Comparison of ENCODE assay signal across 1 cellular context in genomic region chr1:206770531-206771352, GRCh38.
TF ChIP-seq lines count a peak whose summit lies in the region.

TSS of gene IL19 (plus strand) at chr1:206770773. CDS start at chr1:206836663, 65,890 bp downstream.

TF ChIP-seq in GM12878, 131 proteins besides CTCF, POLR2A, EP300 and RAD21 (continued from another document):
- TF ChIP-seq PKNOX1 (IDR thresholded peaks at IDR 0.05) (no peak), MYC (IDR thresholded peaks at IDR 0.05; ENCODE audit: insufficient read depth, insufficient read length, insufficient replicate concordance, low read length, severe bottlenecking) (no peak), MEF2B (IDR thresholded peaks at IDR 0.05; ENCODE audit: partially characterized antibody, poor library complexity, severe bottlenecking) (peak; percentile 57), BACH1 (IDR thresholded peaks at IDR 0.05; ENCODE audit: borderline replicate concordance) (no peak), KLF5 (IDR thresholded peaks at IDR 0.05; ENCODE audit: partially characterized antibody) (no peak), MTA2 (IDR thresholded peaks at IDR 0.05; ENCODE audit: low read depth) (no peak), NBN (IDR thresholded peaks at IDR 0.05) (0 out of 2 replicates have a peak, but pooled peaks have one; percentile 58), EGR1 (IDR thresholded peaks at IDR 0.05; ENCODE audit: borderline replicate concordance in 1 of 2, low read depth in 2 of 2, low read length in 2 of 2) (no peak), ZNF622 (IDR thresholded peaks at IDR 0.05) (no peak), CEBPZ (IDR thresholded peaks at IDR 0.05; ENCODE audit: low read depth, low read length) (no peak), CHD1 (IDR thresholded peaks at IDR 0.05; ENCODE audit: low read depth, low read length) (no peak), NRF1 (conservative IDR thresholded peaks at IDR 0.05; ENCODE audit: low read depth, low read length) (no peak), CBX3 (IDR thresholded peaks at IDR 0.05; ENCODE audit: borderline replicate concordance, low read depth) (no peak), NFYA (IDR thresholded peaks at IDR 0.05; ENCODE audit: borderline replicate concordance, low read depth, low read length) (no peak), BRCA1 (IDR thresholded peaks at IDR 0.05; ENCODE audit: low read depth, low read length) (no peak), WRNIP1 (IDR thresholded peaks at IDR 0.05; ENCODE audit: borderline replicate concordance, low read depth, low read length) (no peak), BHLHE40 (IDR thresholded peaks at IDR 0.05; ENCODE audit: borderline replicate concordance in 1 of 2, low read depth in 2 of 2, low read length in 1 of 2) (peak in 1 of 2 experiments; percentile 37; a peak in 1 of 4 replicates), SREBF1 (IDR thresholded peaks at IDR 0.05; ENCODE audit: low read length) (no peak), RELA (IDR thresholded peaks at IDR 0.05; ENCODE audit: borderline replicate concordance, partially characterized antibody) (no peak), IKZF2 (IDR thresholded peaks at IDR 0.05) (peak; percentile 3 to 59), NFXL1 (IDR thresholded peaks at IDR 0.05; ENCODE audit: borderline replicate concordance) (no peak), SPI1 (IDR thresholded peaks at IDR 0.05; ENCODE audit: borderline replicate concordance, insufficient read depth, low read depth, low read length) (peak; percentile 79), ETV6 (conservative IDR thresholded peaks at IDR 0.05 in 1 of 2, IDR thresholded peaks at IDR 0.05 in 1 of 2; ENCODE audit: borderline replicate concordance in 1 of 2, low read depth in 1 of 2) (no peak), SIN3A (IDR thresholded peaks at IDR 0.05; ENCODE audit: low read depth, low read length) (no peak), RFX5 (IDR thresholded peaks at IDR 0.05; ENCODE audit: low read depth, low read length) (no peak), ZNF207 (IDR thresholded peaks at IDR 0.05; ENCODE audit: borderline replicate concordance) (0 out of 2 replicates have a peak, but pooled peaks have one; percentile 6), YY1 (IDR thresholded peaks at IDR 0.05; ENCODE audit: low read depth, low read length) (no peak), TARDBP (IDR thresholded peaks at IDR 0.05; ENCODE audit: borderline replicate concordance) (no peak), TBL1XR1 (IDR thresholded peaks at IDR 0.05; ENCODE audit: low read depth, low read length) (no peak), GATAD2B (conservative IDR thresholded peaks at IDR 0.05; ENCODE audit: low read depth) (no peak), CHD4 (IDR thresholded peaks at IDR 0.05) (no peak)
- TF ChIP-seq, protein P1, sequence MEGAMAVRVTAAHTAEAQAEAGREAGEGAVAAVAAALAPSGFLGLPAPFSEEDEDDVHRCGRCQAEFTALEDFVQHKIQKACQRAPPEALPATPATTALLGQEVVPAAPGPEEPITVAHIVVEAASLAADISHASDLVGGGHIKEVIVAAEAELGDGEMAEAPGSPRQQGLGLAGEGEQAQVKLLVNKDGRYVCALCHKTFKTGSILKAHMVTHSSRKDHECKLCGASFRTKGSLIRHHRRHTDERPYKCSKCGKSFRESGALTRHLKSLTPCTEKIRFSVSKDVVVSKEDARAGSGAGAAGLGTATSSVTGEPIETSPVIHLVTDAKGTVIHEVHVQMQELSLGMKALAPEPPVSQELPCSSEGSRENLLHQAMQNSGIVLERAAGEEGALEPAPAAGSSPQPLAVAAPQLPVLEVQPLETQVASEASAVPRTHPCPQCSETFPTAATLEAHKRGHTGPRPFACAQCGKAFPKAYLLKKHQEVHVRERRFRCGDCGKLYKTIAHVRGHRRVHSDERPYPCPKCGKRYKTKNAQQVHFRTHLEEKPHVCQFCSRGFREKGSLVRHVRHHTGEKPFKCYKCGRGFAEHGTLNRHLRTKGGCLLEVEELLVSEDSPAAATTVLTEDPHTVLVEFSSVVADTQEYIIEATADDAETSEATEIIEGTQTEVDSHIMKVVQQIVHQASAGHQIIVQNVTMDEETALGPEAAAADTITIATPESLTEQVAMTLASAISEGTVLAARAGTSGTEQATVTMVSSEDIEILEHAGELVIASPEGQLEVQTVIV (IDR thresholded peaks at IDR 0.05; ENCODE audit: borderline replicate concordance, partially characterized antibody): no peak
- TF ChIP-seq, protein P2, sequence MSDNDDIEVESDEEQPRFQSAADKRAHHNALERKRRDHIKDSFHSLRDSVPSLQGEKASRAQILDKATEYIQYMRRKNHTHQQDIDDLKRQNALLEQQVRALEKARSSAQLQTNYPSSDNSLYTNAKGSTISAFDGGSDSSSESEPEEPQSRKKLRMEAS (IDR thresholded peaks at IDR 0.05; ENCODE audit: low read depth, low read length): no peak
- TF ChIP-seq, protein P3, sequence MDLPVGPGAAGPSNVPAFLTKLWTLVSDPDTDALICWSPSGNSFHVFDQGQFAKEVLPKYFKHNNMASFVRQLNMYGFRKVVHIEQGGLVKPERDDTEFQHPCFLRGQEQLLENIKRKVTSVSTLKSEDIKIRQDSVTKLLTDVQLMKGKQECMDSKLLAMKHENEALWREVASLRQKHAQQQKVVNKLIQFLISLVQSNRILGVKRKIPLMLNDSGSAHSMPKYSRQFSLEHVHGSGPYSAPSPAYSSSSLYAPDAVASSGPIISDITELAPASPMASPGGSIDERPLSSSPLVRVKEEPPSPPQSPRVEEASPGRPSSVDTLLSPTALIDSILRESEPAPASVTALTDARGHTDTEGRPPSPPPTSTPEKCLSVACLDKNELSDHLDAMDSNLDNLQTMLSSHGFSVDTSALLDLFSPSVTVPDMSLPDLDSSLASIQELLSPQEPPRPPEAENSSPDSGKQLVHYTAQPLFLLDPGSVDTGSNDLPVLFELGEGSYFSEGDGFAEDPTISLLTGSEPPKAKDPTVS (IDR thresholded peaks at IDR 0.05; ENCODE audit: low read depth, low read length): no peak
- TF ChIP-seq, protein P4, sequence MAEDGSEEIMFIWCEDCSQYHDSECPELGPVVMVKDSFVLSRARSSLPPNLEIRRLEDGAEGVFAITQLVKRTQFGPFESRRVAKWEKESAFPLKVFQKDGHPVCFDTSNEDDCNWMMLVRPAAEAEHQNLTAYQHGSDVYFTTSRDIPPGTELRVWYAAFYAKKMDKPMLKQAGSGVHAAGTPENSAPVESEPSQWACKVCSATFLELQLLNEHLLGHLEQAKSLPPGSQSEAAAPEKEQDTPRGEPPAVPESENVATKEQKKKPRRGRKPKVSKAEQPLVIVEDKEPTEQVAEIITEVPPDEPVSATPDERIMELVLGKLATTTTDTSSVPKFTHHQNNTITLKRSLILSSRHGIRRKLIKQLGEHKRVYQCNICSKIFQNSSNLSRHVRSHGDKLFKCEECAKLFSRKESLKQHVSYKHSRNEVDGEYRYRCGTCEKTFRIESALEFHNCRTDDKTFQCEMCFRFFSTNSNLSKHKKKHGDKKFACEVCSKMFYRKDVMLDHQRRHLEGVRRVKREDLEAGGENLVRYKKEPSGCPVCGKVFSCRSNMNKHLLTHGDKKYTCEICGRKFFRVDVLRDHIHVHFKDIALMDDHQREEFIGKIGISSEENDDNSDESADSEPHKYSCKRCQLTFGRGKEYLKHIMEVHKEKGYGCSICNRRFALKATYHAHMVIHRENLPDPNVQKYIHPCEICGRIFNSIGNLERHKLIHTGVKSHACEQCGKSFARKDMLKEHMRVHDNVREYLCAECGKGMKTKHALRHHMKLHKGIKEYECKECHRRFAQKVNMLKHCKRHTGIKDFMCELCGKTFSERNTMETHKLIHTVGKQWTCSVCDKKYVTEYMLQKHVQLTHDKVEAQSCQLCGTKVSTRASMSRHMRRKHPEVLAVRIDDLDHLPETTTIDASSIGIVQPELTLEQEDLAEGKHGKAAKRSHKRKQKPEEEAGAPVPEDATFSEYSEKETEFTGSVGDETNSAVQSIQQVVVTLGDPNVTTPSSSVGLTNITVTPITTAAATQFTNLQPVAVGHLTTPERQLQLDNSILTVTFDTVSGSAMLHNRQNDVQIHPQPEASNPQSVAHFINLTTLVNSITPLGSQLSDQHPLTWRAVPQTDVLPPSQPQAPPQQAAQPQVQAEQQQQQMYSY (CRISPR knock-in tag; IDR thresholded peaks at IDR 0.05): no peak
- TF ChIP-seq, protein P5, sequence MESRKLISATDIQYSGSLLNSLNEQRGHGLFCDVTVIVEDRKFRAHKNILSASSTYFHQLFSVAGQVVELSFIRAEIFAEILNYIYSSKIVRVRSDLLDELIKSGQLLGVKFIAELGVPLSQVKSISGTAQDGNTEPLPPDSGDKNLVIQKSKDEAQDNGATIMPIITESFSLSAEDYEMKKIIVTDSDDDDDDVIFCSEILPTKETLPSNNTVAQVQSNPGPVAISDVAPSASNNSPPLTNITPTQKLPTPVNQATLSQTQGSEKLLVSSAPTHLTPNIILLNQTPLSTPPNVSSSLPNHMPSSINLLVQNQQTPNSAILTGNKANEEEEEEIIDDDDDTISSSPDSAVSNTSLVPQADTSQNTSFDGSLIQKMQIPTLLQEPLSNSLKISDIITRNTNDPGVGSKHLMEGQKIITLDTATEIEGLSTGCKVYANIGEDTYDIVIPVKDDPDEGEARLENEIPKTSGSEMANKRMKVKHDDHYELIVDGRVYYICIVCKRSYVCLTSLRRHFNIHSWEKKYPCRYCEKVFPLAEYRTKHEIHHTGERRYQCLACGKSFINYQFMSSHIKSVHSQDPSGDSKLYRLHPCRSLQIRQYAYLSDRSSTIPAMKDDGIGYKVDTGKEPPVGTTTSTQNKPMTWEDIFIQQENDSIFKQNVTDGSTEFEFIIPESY (IDR thresholded peaks at IDR 0.05): no peak
- TF ChIP-seq, protein P6, sequence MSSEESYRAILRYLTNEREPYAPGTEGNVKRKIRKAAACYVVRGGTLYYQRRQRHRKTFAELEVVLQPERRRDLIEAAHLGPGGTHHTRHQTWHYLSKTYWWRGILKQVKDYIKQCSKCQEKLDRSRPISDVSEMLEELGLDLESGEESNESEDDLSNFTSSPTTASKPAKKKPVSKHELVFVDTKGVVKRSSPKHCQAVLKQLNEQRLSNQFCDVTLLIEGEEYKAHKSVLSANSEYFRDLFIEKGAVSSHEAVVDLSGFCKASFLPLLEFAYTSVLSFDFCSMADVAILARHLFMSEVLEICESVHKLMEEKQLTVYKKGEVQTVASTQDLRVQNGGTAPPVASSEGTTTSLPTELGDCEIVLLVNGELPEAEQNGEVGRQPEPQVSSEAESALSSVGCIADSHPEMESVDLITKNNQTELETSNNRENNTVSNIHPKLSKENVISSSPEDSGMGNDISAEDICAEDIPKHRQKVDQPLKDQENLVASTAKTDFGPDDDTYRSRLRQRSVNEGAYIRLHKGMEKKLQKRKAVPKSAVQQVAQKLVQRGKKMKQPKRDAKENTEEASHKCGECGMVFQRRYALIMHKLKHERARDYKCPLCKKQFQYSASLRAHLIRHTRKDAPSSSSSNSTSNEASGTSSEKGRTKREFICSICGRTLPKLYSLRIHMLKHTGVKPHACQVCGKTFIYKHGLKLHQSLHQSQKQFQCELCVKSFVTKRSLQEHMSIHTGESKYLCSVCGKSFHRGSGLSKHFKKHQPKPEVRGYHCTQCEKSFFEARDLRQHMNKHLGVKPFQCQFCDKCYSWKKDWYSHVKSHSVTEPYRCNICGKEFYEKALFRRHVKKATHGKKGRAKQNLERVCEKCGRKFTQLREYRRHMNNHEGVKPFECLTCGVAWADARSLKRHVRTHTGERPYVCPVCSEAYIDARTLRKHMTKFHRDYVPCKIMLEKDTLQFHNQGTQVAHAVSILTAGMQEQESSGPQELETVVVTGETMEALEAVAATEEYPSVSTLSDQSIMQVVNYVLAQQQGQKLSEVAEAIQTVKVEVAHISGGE (CRISPR knock-in tag; IDR thresholded peaks at IDR 0.05): no peak
